Comparison of ENCODE assay signal across 8 cellular contexts in genomic region chr7:85890244-85890811, GRCh38.
DNase-seq lines count a peak whose midpoint lies in the region; ATAC-seq and TF ChIP-seq lines count a peak whose summit lies in the region.

No MANE protein-coding gene starts in this region.

- TF ChIP-seq CTCF in GM23338 (conservative IDR thresholded peaks at IDR 0.05; ENCODE audit: low read depth in 2 of 2) (peak; percentile 66 to 82), Loucy (conservative IDR thresholded peaks at IDR 0.05; ENCODE audit: low read length) (peak; percentile 66), SK-N-SH (IDR thresholded peaks at IDR 0.05) (peak; percentile 88), upper lobe of left lung (IDR thresholded peaks at IDR 0.05) (peak in 4 of 6 experiments; percentile 24 to 58 (median 43))

- H3K9me3 Mint-ChIP-seq in GM23338 = no peaks in the 10 kb centered on the region

- peak; percentile 9 for DNase-seq in GF-D8 (lab: John Stamatoyannopoulos, UW)
- peak; percentile 60 for DNase-seq in GM23338 (ENCODE audit: low spot score)
- peak; percentile 48 for DNase-seq in SK-N-SH
- peak; percentile 16 for DNase-seq in glomerular endothelial cell (ENCODE audit: extremely low read depth, low read depth, low spot score)
- no peak for DNase-seq in upper lobe of left lung
- no peak for DNase-seq in aorta
- no peak for DNase-seq in activated gamma-delta T cell treated with Interleukin-2 at 50 U/mL for 16 hours

- H3K27me3 ChIP-seq in GM23338 (ENCODE audit: insufficient read depth) (no peaks in the 10 kb centered on the region), Loucy (ENCODE audit: insufficient read depth, low read length, poor library complexity, severe bottlenecking) (no peaks in the 10 kb centered on the region), SK-N-SH (ENCODE audit: insufficient read depth) (no peaks in the 10 kb centered on the region), upper lobe of left lung (no peaks in the 10 kb centered on the region), aorta (ENCODE audit: control insufficient read depth in 1 of 2, insufficient read depth in 2 of 2, low read length in 1 of 2) (no peaks in the 10 kb centered on the region)

- H3K79me2 ChIP-seq in GM23338 (replicated peaks; ENCODE audit: insufficient read depth) (no peaks in the 10 kb centered on the region), Loucy (ENCODE audit: insufficient read depth, low read length) (no peaks in the 10 kb centered on the region), SK-N-SH (ENCODE audit: insufficient read depth) (no peaks in the 10 kb centered on the region)

- peaks cover 3% of the 10 kb centered on the region; the same call in 2 of the 3 replicates for H3K4me1 Mint-ChIP-seq in GM23338

- H2AFZ ChIP-seq in GM23338 = no peak overlapping the region
- H2AFZ ChIP-seq in Loucy (ENCODE audit: low read length) = no peak overlapping the region
- H2AFZ ChIP-seq in SK-N-SH (ENCODE audit: low read depth) = no peak overlapping the region

- H3K27me3 Mint-ChIP-seq in GM23338 (ENCODE audit: insufficient read depth, low read depth, poor library complexity) = no peaks in the 10 kb centered on the region

- TF ChIP-seq RAD21 in SK-N-SH (IDR thresholded peaks at IDR 0.05; ENCODE audit: low read length) = peak; percentile 86

- no peak overlapping the region for H3K4me3 Mint-ChIP-seq in GM23338

- peaks cover 2% of the 10 kb centered on the region; the same call in 1 of the 2 replicates for H3K4me1 ChIP-seq in GM23338 (ENCODE audit: insufficient read depth)
- no peaks in the 10 kb centered on the region for H3K4me1 ChIP-seq in Loucy (ENCODE audit: insufficient read depth, low read length, poor library complexity, severe bottlenecking)
- no peaks in the 10 kb centered on the region for H3K4me1 ChIP-seq in SK-N-SH (ENCODE audit: control insufficient read depth in 1 of 2, insufficient read depth in 2 of 2, low read depth in 1 of 2, low read length in 1 of 2)
- no peaks in the 10 kb centered on the region for H3K4me1 ChIP-seq in upper lobe of left lung
- H3K4me1 ChIP-seq in aorta (ENCODE audit: control insufficient read depth in 1 of 2, insufficient read depth in 2 of 2, low read length in 2 of 2) = no peaks in the 10 kb centered on the region

- TF ChIP-seq EP300 in SK-N-SH (IDR thresholded peaks at IDR 0.05; ENCODE audit: borderline replicate concordance in 1 of 2, low read depth in 1 of 2, low read length in 1 of 2) (no peak), upper lobe of left lung (IDR thresholded peaks at IDR 0.05) (no peak)

- H3K36me3 ChIP-seq in GM23338 (ENCODE audit: insufficient read depth) (no peaks in the 10 kb centered on the region), Loucy (ENCODE audit: insufficient read depth, low read length) (no peaks in the 10 kb centered on the region), SK-N-SH (replicated peaks in 1 of 2; ENCODE audit: control insufficient read depth in 1 of 2, insufficient read depth in 2 of 2, low read length in 1 of 2) (no peaks in the 10 kb centered on the region), upper lobe of left lung (no peaks in the 10 kb centered on the region), aorta (ENCODE audit: control insufficient read depth in 1 of 2, insufficient read depth in 2 of 2, low read length in 1 of 2) (no peaks in the 10 kb centered on the region)

- no peaks in the 10 kb centered on the region for H3F3A ChIP-seq in GM23338 (replicated peaks; ENCODE audit: low read depth)
- H3F3A ChIP-seq in Loucy (ENCODE audit: low read depth) = no peaks in the 10 kb centered on the region
- H3F3A ChIP-seq in SK-N-SH (replicated peaks; ENCODE audit: insufficient read depth) = no peaks in the 10 kb centered on the region

- POLR2A ChIA-PET in SK-N-SH (lab: Yijun Ruan, JAX) = no interaction called here

- no peak for TF ChIP-seq POLR2A in upper lobe of left lung (IDR thresholded peaks at IDR 0.05)

- H4K20me1 ChIP-seq in GM23338 (replicated peaks; ENCODE audit: insufficient read depth) (no peaks in the 10 kb centered on the region), Loucy (ENCODE audit: insufficient read depth, low read length, poor library complexity, severe bottlenecking) (no peaks in the 10 kb centered on the region), SK-N-SH (ENCODE audit: insufficient read depth) (no peaks in the 10 kb centered on the region)

- H3K9me3 ChIP-seq in Loucy (ENCODE audit: insufficient read depth, low read depth, low read length) = no peaks in the 10 kb centered on the region
- H3K9me3 ChIP-seq in SK-N-SH = no peaks in the 10 kb centered on the region
- no peaks in the 10 kb centered on the region for H3K9me3 ChIP-seq in upper lobe of left lung
- H3K9me3 ChIP-seq in aorta (ENCODE audit: control insufficient read depth, low read length) = no peaks in the 10 kb centered on the region

- H3K27ac Mint-ChIP-seq in GM23338 = no peak overlapping the region

- no peaks in the 10 kb centered on the region for H3K9me2 ChIP-seq in GM23338 (ENCODE audit: insufficient read depth)
- H3K9me2 ChIP-seq in Loucy (replicated peaks; ENCODE audit: low read depth, low read length) = no peaks in the 10 kb centered on the region
- no peaks in the 10 kb centered on the region for H3K9me2 ChIP-seq in SK-N-SH

- ATAC-seq in GM23338 (peak; percentile 38; the same call in 1 of the 3 replicates), upper lobe of left lung (ENCODE audit: low FRiP score in 2 of 2) (peak in 1 of 2 donors; percentile 63), aorta (ENCODE audit: low FRiP score) (no peak)

- no peak overlapping the region for H3K9ac ChIP-seq in Loucy (ENCODE audit: low read depth, low read length, poor library complexity, severe bottlenecking)
- H3K9ac ChIP-seq in SK-N-SH = no peak overlapping the region

- intact Hi-C loops in aorta (cut with DNase I) = no loop called here

- H3K4me2 ChIP-seq in GM23338 (no peak overlapping the region), Loucy (ENCODE audit: low read depth, low read length, poor library complexity, severe bottlenecking) (no peak overlapping the region), SK-N-SH (no peak overlapping the region)

- no peaks in the 10 kb centered on the region for H3K36me3 Mint-ChIP-seq in GM23338 (ENCODE audit: low read depth)

- no peak overlapping the region for H3K4me3 ChIP-seq in GM23338
- no peak overlapping the region for H3K4me3 ChIP-seq in Loucy (ENCODE audit: low read length, poor library complexity, severe bottlenecking)
- H3K4me3 ChIP-seq in SK-N-SH (ENCODE audit: low read depth in 2 of 2, low read length in 1 of 2) = no peak overlapping the region
- no peak overlapping the region for H3K4me3 ChIP-seq in upper lobe of left lung
- H3K4me3 ChIP-seq in aorta (ENCODE audit: low read length in 2 of 2) = no peak overlapping the region

- H3K27ac ChIP-seq in GM23338 (ENCODE audit: low read depth) (no peak overlapping the region), SK-N-SH (ENCODE audit: low read depth in 2 of 2, low read length in 1 of 2) (no peak overlapping the region), upper lobe of left lung (no peak overlapping the region), aorta (ENCODE audit: low read depth in 1 of 2, low read length in 2 of 2) (no peak overlapping the region)

- CTCF ChIA-PET in SK-N-SH (lab: Yijun Ruan, JAX) = interaction anchor here (0.6 to 3.4 kb wide), 22 partner anchors 8 to 1016 kb away, joined by 3 to 107 read pairs (median 3); no protein-coding TSS in a partner anchor

TF ChIP-seq in GM23338, 12 proteins besides CTCF, POLR2A, EP300 and RAD21 (continues in another document):
- no peak for TF ChIP-seq NANOG (IDR thresholded peaks at IDR 0.05; ENCODE audit: borderline replicate concordance)
- no peak for TF ChIP-seq CREB1 (CRISPR knock-in tag; IDR thresholded peaks at IDR 0.05; ENCODE audit: low read depth)
- TF ChIP-seq JUNB (IDR thresholded peaks at IDR 0.05; ENCODE audit: unreplicated experiment) = no peak

TF ChIP-seq in SK-N-SH, 30 proteins besides CTCF, POLR2A, EP300 and RAD21:
- peak; percentile 34; the same call in 1 of the 2 replicates for TF ChIP-seq RCOR1 (IDR thresholded peaks at IDR 0.05; ENCODE audit: low read length)
- no peak for TF ChIP-seq TCF12 (IDR thresholded peaks at IDR 0.05)
- TF ChIP-seq FOSL2 (IDR thresholded peaks at IDR 0.05; ENCODE audit: borderline replicate concordance, low read depth) = no peak
- TF ChIP-seq NRF1 (IDR thresholded peaks at IDR 0.05; ENCODE audit: low read depth, low read length) = no peak
- TF ChIP-seq CHD2 (IDR thresholded peaks at IDR 0.05; ENCODE audit: low read length, partially characterized antibody) = no peak
- peak; percentile 58; the same call in 1 of the 2 replicates for TF ChIP-seq RFX5 (IDR thresholded peaks at IDR 0.05; ENCODE audit: low read length)
- TF ChIP-seq SMC3 (IDR thresholded peaks at IDR 0.05; ENCODE audit: low read depth, low read length) = peak; percentile 70
- TF ChIP-seq TEAD4 (IDR thresholded peaks at IDR 0.05; ENCODE audit: borderline replicate concordance, insufficient read depth) = no peak

Comparison
In these comparisons a context has a peak if more than half of its experiments do, and no peak if none do; other contexts are left out.
1. DNase-seq: peak in GF-D8 (single experiment), GM23338 (single experiment), SK-N-SH (single experiment) and glomerular endothelial cell (single experiment); none in upper lobe of left lung (0 of 2), aorta (0 of 2) and activated gamma-delta T cell treated with Interleukin-2 at 50 U/mL for 16 hours (single experiment).
2. Peak in every context shown above with its lines, with median percentiles within 50 percentile points of each other: CTCF ChIP-seq.